ENCODE assay signal across 8 cellular contexts in genomic region chr17:42531455-42532354, GRCh38. TPM values are rescaled to one million over a fixed set of nuclear protein-coding genes. Genes with fewer than 3 reads are reported as not detected.
DNase-seq lines count a peak whose midpoint lies in the region; ATAC-seq, FAIRE-seq and TF ChIP-seq lines count a peak whose summit lies in the region.

No MANE protein-coding gene starts in this region.

- H3K36me3 ChIP-seq in MG63, result no peaks in the 10 kb centered on the region
- no peaks in the 10 kb centered on the region for H3K36me3 ChIP-seq in breast epithelium
- H3K36me3 ChIP-seq in small intestine (ENCODE audit: control insufficient read depth in 2 of 2, insufficient read depth in 2 of 2, low read length in 2 of 2), result no peaks in the 10 kb centered on the region

- H3K9me3 ChIP-seq in MG63 (no peaks in the 10 kb centered on the region), breast epithelium (no peaks in the 10 kb centered on the region), small intestine (ENCODE audit: control insufficient read depth, low read depth) (no peaks in the 10 kb centered on the region)

- H3K27me3 Mint-ChIP-seq in immature natural killer cell (ENCODE audit: low read depth in 3 of 3), result peaks cover 0 to 13% (median 2%) of the 10 kb centered on the region in 3 donors

- peak overlapping the region; percentile 80 to 90 (median 90) for H3K27ac Mint-ChIP-seq in immature natural killer cell

- H3K4me1 Mint-ChIP-seq in immature natural killer cell, result peaks cover 57 to 61% of the 10 kb centered on the region in 2 donors

- H3K9me3 Mint-ChIP-seq in immature natural killer cell, result no peaks in the 10 kb centered on the region

- ATAC-seq in GM19455 (IDR thresholded peaks at IDR 0.05; ENCODE audit: unreplicated experiment), result no peak

- peaks cover 0 to 8% of the 10 kb centered on the region in 2 donors for H3K4me1 ChIP-seq in breast epithelium
- H3K4me1 ChIP-seq in small intestine (ENCODE audit: control insufficient read depth in 2 of 2, insufficient read depth in 1 of 2, low read depth in 1 of 2, low read length in 1 of 2), result peaks cover 3 to 9% of the 10 kb centered on the region in 2 donors

- H3K27me3 ChIP-seq in MG63, result no peaks in the 10 kb centered on the region
- no peaks in the 10 kb centered on the region for H3K27me3 ChIP-seq in breast epithelium
- no peaks in the 10 kb centered on the region for H3K27me3 ChIP-seq in small intestine (ENCODE audit: control insufficient read depth in 2 of 2, insufficient read depth in 2 of 2, low read length in 2 of 2)

- TF ChIP-seq POLR2A in breast epithelium (IDR thresholded peaks at IDR 0.05), result no peak

- H3K4me3 ChIP-seq in MG63 (peak overlapping the region; percentile 45), breast epithelium (peak overlapping the region; percentile 48 to 76 (median 57)), small intestine (ENCODE audit: low read depth in 1 of 2, low read length in 2 of 2) (peak overlapping the region; percentile 20 to 52)

- H3K4me3 Mint-ChIP-seq in immature natural killer cell, result peak overlapping the region; percentile 76 to 89 (median 84)

- 6 to 10% (median 10%) methylated on average over 49 to 60 of the region's 60 CpGs for WGBS in small intestine, 3 donors

- peak; percentile 59 to 79 (median 60) for TF ChIP-seq CTCF in breast epithelium (IDR thresholded peaks at IDR 0.05)

- no peak for FAIRE-seq in small intestine (lab: Jason Lieb, UNC)

- H3K36me3 Mint-ChIP-seq in immature natural killer cell, result no peaks in the 10 kb centered on the region

- H3K27ac ChIP-seq in breast epithelium, result peak overlapping the region; percentile 78 to 89
- peak overlapping the region; percentile 92 to 94 for H3K27ac ChIP-seq in small intestine (ENCODE audit: low read depth in 1 of 2, low read length in 1 of 2)

- DNase-seq in GF-D8 (lab: John Stamatoyannopoulos, UW) (peak; percentile 41), MG63 (peak; percentile 65), T-helper 22 cell (ENCODE audit: low read depth) (peak; percentile 31), breast epithelium (ENCODE audit: low spot score in 2 of 2) (no peak), immature natural killer cell (peak; percentile 65 to 69 (median 67)), small intestine (peak; percentile 81), NCI-H446 (lab: John Stamatoyannopoulos, UW) (no peak)

- intact Hi-C loops in breast epithelium (cut with DNase I; ENCODE audit: low total_unique reads), result no loop called here

RNA-seq across cellular contexts. Expression of gene NAGLU, which starts 4.3 kb away (rescaled TPM):
- 18.5 and 46.4 TPM in 2 replicates for total RNA-seq in MG63 (2014; rRNA removed; shearing (Covaris generic); ENCODE audit: low replicate concordance)
- total RNA-seq in breast epithelium, result 100 to 1,000 TPM in 1 of 3 donors, 10 to 100 TPM in 2; 42.9 to 101 (median 48.4) TPM
- polyA plus RNA-seq in immature natural killer cell, result 10 to 100 TPM; 28.1 to 43.5 (median 33.6) TPM
- polyA plus RNA-seq in small intestine, result 10 to 100 TPM; 25.3 to 36.2 (median 29.1) TPM

RNA-seq across cellular contexts. Expression of gene HSD17B1, which starts 21.0 kb away (rescaled TPM):
- 0.59 and 2.8 TPM in 2 replicates for total RNA-seq in MG63 (2014; rRNA removed; shearing (Covaris generic); ENCODE audit: low replicate concordance)
- total RNA-seq in breast epithelium, result 1 to 10 TPM; 1.2 to 5.6 (median 1.8) TPM
- 1 to 10 TPM in 1 of 3 donors, under 1 TPM in 1, not detected in 1; 0.99 to 1.9 TPM for polyA plus RNA-seq in immature natural killer cell
- 1 to 10 TPM; 2.0 to 2.7 (median 2.4) TPM for polyA plus RNA-seq in small intestine

RNA-seq across cellular contexts. Expression of gene COASY, which starts 30.2 kb away (rescaled TPM):
- 7.7 and 12.4 TPM in 2 replicates for total RNA-seq in MG63 (2014; rRNA removed; shearing (Covaris generic); ENCODE audit: low replicate concordance)
- total RNA-seq in breast epithelium, result 10 to 100 TPM; 21.4 to 48.1 (median 26.9) TPM
- 100 to 1,000 TPM in 1 of 3 donors, 10 to 100 TPM in 2; 54.1 to 136 (median 72.5) TPM for polyA plus RNA-seq in immature natural killer cell
- polyA plus RNA-seq in small intestine, result 100 to 1,000 TPM in 2 of 3 donors, 10 to 100 TPM in 1; 93.7 to 153 (median 109) TPM

RNA-seq across cellular contexts. Expression of gene MLX, which starts 35.2 kb away (rescaled TPM):
- 19.8 and 40.0 TPM in 2 replicates for total RNA-seq in MG63 (2014; rRNA removed; shearing (Covaris generic); ENCODE audit: low replicate concordance)
- 10 to 100 TPM; 27.2 to 49.8 (median 39.4) TPM for total RNA-seq in breast epithelium
- polyA plus RNA-seq in immature natural killer cell (10 to 100 TPM; 25.0 to 41.0 (median 30.5) TPM), small intestine (100 to 1,000 TPM in 2 of 3 donors, 10 to 100 TPM in 1; 58.1 to 144 (median 121) TPM)

RNA-seq across cellular contexts. Expression of gene PSMC3IP, which starts 45.8 kb away (rescaled TPM):
- total RNA-seq in MG63 (2014; rRNA removed; shearing (Covaris generic); ENCODE audit: low replicate concordance), result 5.6 and 29.6 TPM in 2 replicates
- 1 to 10 TPM; 3.3 to 4.2 (median 3.5) TPM for total RNA-seq in breast epithelium
- polyA plus RNA-seq in immature natural killer cell (1 to 10 TPM in 2 of 3 donors, under 1 TPM in 1; 0.91 to 3.0 (median 1.5) TPM), small intestine (1 to 10 TPM in 2 of 3 donors, under 1 TPM in 1; 0.89 to 5.1 (median 1.9) TPM)

Comparison
In these comparisons a context has a peak if more than half of its experiments do, and no peak if none do; other contexts are left out.
1. DNase-seq: peak in GF-D8 (single experiment), MG63 (single experiment), T-helper 22 cell (single experiment), immature natural killer cell (3 of 3) and small intestine (single experiment); none in breast epithelium (0 of 2) and NCI-H446 (0 of 2).
2. Peak in every context shown above with its lines, with median percentiles within 50 percentile points of each other: H3K4me3 ChIP-seq.